ENCODE assay signal across 3 cellular contexts in the genomic region with DNA sequence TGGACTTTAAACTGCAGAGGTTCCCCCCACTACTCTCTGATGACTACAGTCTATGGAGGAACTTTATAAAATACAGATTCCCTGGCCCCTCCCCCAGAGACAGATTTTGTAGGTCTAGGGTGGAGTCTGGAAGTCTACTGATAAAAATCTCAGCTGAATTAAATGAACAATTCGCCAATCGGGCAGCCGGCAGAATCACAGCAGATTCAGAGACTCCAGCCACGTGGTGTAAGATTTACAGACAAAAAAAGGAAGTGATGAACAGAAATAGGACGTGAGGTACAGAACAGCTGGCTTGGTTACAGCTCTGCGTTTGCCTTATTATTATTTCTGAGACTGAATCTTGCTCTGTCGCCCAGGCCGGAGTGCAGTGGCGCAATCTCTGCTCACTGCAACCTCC.
TF ChIP-seq lines count a peak whose summit lies in the region.

No MANE protein-coding gene starts in this region.

TF ChIP-seq in SK-N-SH, 30 proteins besides CTCF, POLR2A, EP300 and RAD21 (continued from another document):
- TF ChIP-seq, protein P1, sequence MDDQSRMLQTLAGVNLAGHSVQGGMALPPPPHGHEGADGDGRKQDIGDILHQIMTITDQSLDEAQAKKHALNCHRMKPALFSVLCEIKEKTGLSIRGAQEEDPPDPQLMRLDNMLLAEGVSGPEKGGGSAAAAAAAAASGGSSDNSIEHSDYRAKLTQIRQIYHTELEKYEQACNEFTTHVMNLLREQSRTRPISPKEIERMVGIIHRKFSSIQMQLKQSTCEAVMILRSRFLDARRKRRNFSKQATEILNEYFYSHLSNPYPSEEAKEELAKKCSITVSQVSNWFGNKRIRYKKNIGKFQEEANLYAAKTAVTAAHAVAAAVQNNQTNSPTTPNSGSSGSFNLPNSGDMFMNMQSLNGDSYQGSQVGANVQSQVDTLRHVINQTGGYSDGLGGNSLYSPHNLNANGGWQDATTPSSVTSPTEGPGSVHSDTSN (IDR thresholded peaks at IDR 0.05) = no peak

TF ChIP-seq in SK-N-SH treated with all-trans-retinoic acid at 6 μM for 48 hours, 23 proteins besides CTCF, POLR2A, EP300 and RAD21 (continued from another document):
- TF ChIP-seq, protein P2, sequence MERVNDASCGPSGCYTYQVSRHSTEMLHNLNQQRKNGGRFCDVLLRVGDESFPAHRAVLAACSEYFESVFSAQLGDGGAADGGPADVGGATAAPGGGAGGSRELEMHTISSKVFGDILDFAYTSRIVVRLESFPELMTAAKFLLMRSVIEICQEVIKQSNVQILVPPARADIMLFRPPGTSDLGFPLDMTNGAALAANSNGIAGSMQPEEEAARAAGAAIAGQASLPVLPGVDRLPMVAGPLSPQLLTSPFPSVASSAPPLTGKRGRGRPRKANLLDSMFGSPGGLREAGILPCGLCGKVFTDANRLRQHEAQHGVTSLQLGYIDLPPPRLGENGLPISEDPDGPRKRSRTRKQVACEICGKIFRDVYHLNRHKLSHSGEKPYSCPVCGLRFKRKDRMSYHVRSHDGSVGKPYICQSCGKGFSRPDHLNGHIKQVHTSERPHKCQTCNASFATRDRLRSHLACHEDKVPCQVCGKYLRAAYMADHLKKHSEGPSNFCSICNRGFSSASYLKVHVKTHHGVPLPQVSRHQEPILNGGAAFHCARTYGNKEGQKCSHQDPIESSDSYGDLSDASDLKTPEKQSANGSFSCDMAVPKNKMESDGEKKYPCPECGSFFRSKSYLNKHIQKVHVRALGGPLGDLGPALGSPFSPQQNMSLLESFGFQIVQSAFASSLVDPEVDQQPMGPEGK (CRISPR knock-in tag; IDR thresholded peaks at IDR 0.05; ENCODE audit: borderline replicate concordance) = no peak
- TF ChIP-seq, protein P3, sequence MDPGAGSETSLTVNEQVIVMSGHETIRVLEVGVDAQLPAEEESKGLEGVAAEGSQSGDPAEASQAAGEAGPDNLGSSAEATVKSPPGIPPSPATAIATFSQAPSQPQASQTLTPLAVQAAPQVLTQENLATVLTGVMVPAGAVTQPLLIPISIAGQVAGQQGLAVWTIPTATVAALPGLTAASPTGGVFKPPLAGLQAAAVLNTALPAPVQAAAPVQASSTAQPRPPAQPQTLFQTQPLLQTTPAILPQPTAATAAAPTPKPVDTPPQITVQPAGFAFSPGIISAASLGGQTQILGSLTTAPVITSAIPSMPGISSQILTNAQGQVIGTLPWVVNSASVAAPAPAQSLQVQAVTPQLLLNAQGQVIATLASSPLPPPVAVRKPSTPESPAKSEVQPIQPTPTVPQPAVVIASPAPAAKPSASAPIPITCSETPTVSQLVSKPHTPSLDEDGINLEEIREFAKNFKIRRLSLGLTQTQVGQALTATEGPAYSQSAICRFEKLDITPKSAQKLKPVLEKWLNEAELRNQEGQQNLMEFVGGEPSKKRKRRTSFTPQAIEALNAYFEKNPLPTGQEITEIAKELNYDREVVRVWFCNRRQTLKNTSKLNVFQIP (CRISPR knock-in tag; IDR thresholded peaks at IDR 0.05; ENCODE audit: borderline replicate concordance, low read depth) = no peak
- TF ChIP-seq ZFP3 (CRISPR knock-in tag; IDR thresholded peaks at IDR 0.05) (no peak), ISL1 (CRISPR knock-in tag; IDR thresholded peaks at IDR 0.05) (no peak), GLIS3 (CRISPR knock-in tag; IDR thresholded peaks at IDR 0.05) (no peak), ZC3H10 (CRISPR knock-in tag; IDR thresholded peaks at IDR 0.05) (no peak), SNAI2 (CRISPR knock-in tag; IDR thresholded peaks at IDR 0.05) (no peak), ZNF8 (CRISPR knock-in tag; IDR thresholded peaks at IDR 0.05) (no peak), ZFP30 (CRISPR knock-in tag; IDR thresholded peaks at IDR 0.05) (no peak), TCF4 (CRISPR knock-in tag; IDR thresholded peaks at IDR 0.05; ENCODE audit: borderline replicate concordance) (no peak), CSDC2 (CRISPR knock-in tag; IDR thresholded peaks at IDR 0.05) (no peak), ARNTL (CRISPR knock-in tag; IDR thresholded peaks at IDR 0.05; ENCODE audit: borderline replicate concordance, low read depth) (no peak), ZNF70 (CRISPR knock-in tag; IDR thresholded peaks at IDR 0.05) (no peak)
- TF ChIP-seq, protein P4, sequence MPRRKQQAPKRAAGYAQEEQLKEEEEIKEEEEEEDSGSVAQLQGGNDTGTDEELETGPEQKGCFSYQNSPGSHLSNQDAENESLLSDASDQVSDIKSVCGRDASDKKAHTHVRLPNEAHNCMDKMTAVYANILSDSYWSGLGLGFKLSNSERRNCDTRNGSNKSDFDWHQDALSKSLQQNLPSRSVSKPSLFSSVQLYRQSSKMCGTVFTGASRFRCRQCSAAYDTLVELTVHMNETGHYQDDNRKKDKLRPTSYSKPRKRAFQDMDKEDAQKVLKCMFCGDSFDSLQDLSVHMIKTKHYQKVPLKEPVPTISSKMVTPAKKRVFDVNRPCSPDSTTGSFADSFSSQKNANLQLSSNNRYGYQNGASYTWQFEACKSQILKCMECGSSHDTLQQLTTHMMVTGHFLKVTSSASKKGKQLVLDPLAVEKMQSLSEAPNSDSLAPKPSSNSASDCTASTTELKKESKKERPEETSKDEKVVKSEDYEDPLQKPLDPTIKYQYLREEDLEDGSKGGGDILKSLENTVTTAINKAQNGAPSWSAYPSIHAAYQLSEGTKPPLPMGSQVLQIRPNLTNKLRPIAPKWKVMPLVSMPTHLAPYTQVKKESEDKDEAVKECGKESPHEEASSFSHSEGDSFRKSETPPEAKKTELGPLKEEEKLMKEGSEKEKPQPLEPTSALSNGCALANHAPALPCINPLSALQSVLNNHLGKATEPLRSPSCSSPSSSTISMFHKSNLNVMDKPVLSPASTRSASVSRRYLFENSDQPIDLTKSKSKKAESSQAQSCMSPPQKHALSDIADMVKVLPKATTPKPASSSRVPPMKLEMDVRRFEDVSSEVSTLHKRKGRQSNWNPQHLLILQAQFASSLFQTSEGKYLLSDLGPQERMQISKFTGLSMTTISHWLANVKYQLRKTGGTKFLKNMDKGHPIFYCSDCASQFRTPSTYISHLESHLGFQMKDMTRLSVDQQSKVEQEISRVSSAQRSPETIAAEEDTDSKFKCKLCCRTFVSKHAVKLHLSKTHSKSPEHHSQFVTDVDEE (CRISPR knock-in tag; IDR thresholded peaks at IDR 0.05) = no peak
- TF ChIP-seq, protein P5, sequence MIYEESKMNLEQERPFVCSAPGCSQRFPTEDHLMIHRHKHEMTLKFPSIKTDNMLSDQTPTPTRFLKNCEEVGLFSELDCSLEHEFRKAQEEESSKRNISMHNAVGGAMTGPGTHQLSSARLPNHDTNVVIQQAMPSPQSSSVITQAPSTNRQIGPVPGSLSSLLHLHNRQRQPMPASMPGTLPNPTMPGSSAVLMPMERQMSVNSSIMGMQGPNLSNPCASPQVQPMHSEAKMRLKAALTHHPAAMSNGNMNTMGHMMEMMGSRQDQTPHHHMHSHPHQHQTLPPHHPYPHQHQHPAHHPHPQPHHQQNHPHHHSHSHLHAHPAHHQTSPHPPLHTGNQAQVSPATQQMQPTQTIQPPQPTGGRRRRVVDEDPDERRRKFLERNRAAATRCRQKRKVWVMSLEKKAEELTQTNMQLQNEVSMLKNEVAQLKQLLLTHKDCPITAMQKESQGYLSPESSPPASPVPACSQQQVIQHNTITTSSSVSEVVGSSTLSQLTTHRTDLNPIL (CRISPR knock-in tag; IDR thresholded peaks at IDR 0.05; ENCODE audit: low read depth) = no peak

TF ChIP-seq in WTC11, 78 proteins besides CTCF, POLR2A, EP300 and RAD21:
- TF ChIP-seq, protein P6, sequence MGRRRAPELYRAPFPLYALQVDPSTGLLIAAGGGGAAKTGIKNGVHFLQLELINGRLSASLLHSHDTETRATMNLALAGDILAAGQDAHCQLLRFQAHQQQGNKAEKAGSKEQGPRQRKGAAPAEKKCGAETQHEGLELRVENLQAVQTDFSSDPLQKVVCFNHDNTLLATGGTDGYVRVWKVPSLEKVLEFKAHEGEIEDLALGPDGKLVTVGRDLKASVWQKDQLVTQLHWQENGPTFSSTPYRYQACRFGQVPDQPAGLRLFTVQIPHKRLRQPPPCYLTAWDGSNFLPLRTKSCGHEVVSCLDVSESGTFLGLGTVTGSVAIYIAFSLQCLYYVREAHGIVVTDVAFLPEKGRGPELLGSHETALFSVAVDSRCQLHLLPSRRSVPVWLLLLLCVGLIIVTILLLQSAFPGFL (CRISPR knock-in tag; IDR thresholded peaks at IDR 0.05; ENCODE audit: borderline replicate concordance) = no peak
- TF ChIP-seq, protein P7, sequence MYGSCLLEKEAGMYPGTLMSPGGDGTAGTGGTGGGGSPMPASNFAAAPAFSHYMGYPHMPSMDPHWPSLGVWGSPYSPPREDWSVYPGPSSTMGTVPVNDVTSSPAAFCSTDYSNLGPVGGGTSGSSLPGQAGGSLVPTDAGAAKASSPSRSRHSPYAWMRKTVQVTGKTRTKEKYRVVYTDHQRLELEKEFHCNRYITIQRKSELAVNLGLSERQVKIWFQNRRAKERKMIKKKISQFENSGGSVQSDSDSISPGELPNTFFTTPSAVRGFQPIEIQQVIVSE (CRISPR knock-in tag; IDR thresholded peaks at IDR 0.05; ENCODE audit: borderline replicate concordance) = no peak
- TF ChIP-seq, protein P8, sequence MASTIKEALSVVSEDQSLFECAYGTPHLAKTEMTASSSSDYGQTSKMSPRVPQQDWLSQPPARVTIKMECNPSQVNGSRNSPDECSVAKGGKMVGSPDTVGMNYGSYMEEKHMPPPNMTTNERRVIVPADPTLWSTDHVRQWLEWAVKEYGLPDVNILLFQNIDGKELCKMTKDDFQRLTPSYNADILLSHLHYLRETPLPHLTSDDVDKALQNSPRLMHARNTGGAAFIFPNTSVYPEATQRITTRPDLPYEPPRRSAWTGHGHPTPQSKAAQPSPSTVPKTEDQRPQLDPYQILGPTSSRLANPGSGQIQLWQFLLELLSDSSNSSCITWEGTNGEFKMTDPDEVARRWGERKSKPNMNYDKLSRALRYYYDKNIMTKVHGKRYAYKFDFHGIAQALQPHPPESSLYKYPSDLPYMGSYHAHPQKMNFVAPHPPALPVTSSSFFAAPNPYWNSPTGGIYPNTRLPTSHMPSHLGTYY (CRISPR knock-in tag; IDR thresholded peaks at IDR 0.05) = no peak
